In genomic region chr2:30422437-30422805, GRCh38 we compare ENCODE assay signal across 9 cellular contexts. TPM values are rescaled to one million over a fixed set of nuclear protein-coding genes. Genes with fewer than 3 reads are reported as not detected.
A peak's percentile ranks its signal among the peaks of the same experiment; 100 is the strongest.
DNase-seq lines count a peak whose midpoint lies in the region; TF ChIP-seq lines count a peak whose summit lies in the region.
"Had no signal": no experiment of that assay in that cellular context is flagged by ENCODE, and none has a peak within 500 bp of the region (broad histone marks: within the 10 kb centered on the region; RNA-seq: fewer than 3 reads in every experiment).

No MANE protein-coding gene starts in this region.

- H3K27me3 Mint-ChIP-seq in immature natural killer cell (ENCODE audit: low read depth in 3 of 3): peaks cover 0 to 10% (median 7%) of the 10 kb centered on the region in 3 donors

- H3K4me1 Mint-ChIP-seq in immature natural killer cell: peaks cover 44 to 45% of the 10 kb centered on the region in 2 donors

- no peaks in the 10 kb centered on the region for H3K27me3 ChIP-seq in WERI-Rb-1 (ENCODE audit: insufficient read depth, low read depth, severe bottlenecking)

- no peaks in the 10 kb centered on the region for H3K36me3 Mint-ChIP-seq in immature natural killer cell

- no peaks in the 10 kb centered on the region for H3K9me3 Mint-ChIP-seq in immature natural killer cell
- H3K9me3 Mint-ChIP-seq: dendritic cell treated with granulocyte-macrophage colony-stimulating factor and Interleukin-4, amounts not matched to agents 40 ng/mL and 50 ng/mL, for 4 days had no signal

- H3K27ac ChIP-seq in WERI-Rb-1: no peak overlapping the region

- peak overlapping the region; percentile 21 to 79 (median 68) for H3K4me3 Mint-ChIP-seq in immature natural killer cell
- H3K4me3 Mint-ChIP-seq: dendritic cell treated with granulocyte-macrophage colony-stimulating factor and Interleukin-4, amounts not matched to agents 40 ng/mL and 50 ng/mL, for 4 days had no signal

- H3K27ac Mint-ChIP-seq in immature natural killer cell: peak overlapping the region; percentile 89 to 98 (median 95)
- H3K27ac Mint-ChIP-seq: dendritic cell treated with granulocyte-macrophage colony-stimulating factor and Interleukin-4, amounts not matched to agents 40 ng/mL and 50 ng/mL, for 4 days had no signal

- no peaks in the 10 kb centered on the region for H3K9me3 ChIP-seq in WERI-Rb-1 (ENCODE audit: severe bottlenecking)

- TF ChIP-seq POLR2A in NB4 (IDR thresholded peaks at IDR 0.05; ENCODE audit: extremely low read depth, insufficient read length): no peak

- no peak for TF ChIP-seq CTCF in NB4 (IDR thresholded peaks at IDR 0.05; ENCODE audit: low read depth, low read length)
- no peak for TF ChIP-seq CTCF in WERI-Rb-1 (IDR thresholded peaks at IDR 0.05; ENCODE audit: low read depth, low read length)

- DNase-seq in NCI-H2227 (lab: John Stamatoyannopoulos, UW; ENCODE audit: unreplicated experiment) (peak; percentile 29), NCI-H2227 treated with DMSO at 0.1 percent for 48 hours (lab: John Stamatoyannopoulos, UW) (no peak), NB4 (ENCODE audit: low read depth) (peak; percentile 24), immature natural killer cell (peak; percentile 85 to 90 (median 88)), WERI-Rb-1 (no peak), NCI-H748 (lab: John Stamatoyannopoulos, UW; ENCODE audit: unreplicated experiment) (no peak)
- DNase-seq in activated T-helper 1 cell treated with anti-CD3 and anti-CD28 coated beads, Interleukin-2, amount 50 U/mL, for 16 hours (ENCODE audit: low read depth in 1 of 2, low spot score in 1 of 2): peak; percentile 33 to 67
- peak; percentile 39 for DNase-seq in stimulated activated CD8-positive, alpha-beta memory T cell treated with anti-CD3 and anti-CD28 coated beads, Interleukin-15, amount 100 ng/mL, for 24 hours (ENCODE audit: low read depth)

- H3K4me3 ChIP-seq in NB4 (ENCODE audit: low read depth, low read length) (no peak overlapping the region), WERI-Rb-1 (ENCODE audit: low read depth, low read length) (no peak overlapping the region)

- no peaks in the 10 kb centered on the region for H3K36me3 ChIP-seq in WERI-Rb-1

RNA-seq across cellular contexts. Expression of gene LCLAT1, which starts 24.6 kb away (rescaled TPM):
- polyA plus RNA-seq in immature natural killer cell: 10 to 100 TPM in 1 of 3 donors, 1 to 10 TPM in 2; 4.7 to 13.5 (median 5.4) TPM

Comparison
In these comparisons a context has a peak if more than half of its experiments do, and no peak if none do; other contexts are left out.
1. DNase-seq: peak in NCI-H2227 (single experiment), NB4 (single experiment), activated T-helper 1 cell treated with anti-CD3 and anti-CD28 coated beads, Interleukin-2, amount 50 U/mL, for 16 hours (2 of 2), immature natural killer cell (3 of 3) and stimulated activated CD8-positive, alpha-beta memory T cell treated with anti-CD3 and anti-CD28 coated beads, Interleukin-15, amount 100 ng/mL, for 24 hours (single experiment); none in NCI-H2227 treated with DMSO at 0.1 percent for 48 hours (single experiment), WERI-Rb-1 (single experiment) and NCI-H748 (single experiment).